ENCODE assay signal across 8 cellular contexts in genomic region chr11:119095066-119095880, GRCh38. TPM values are rescaled to one million over a fixed set of nuclear protein-coding genes. Genes with fewer than 3 reads are reported as not detected.
DNase-seq lines count a peak whose midpoint lies in the region; ATAC-seq, FAIRE-seq and TF ChIP-seq lines count a peak whose summit lies in the region.

No MANE protein-coding gene starts in this region.

- no peak for FAIRE-seq in bronchial epithelial cell (lab: Jason Lieb, UNC)

- peak overlapping the region; percentile 97 for H3K27ac ChIP-seq in WERI-Rb-1
- H3K27ac ChIP-seq in iPS-20b (ENCODE audit: low read length): peak overlapping the region; percentile 88
- H3K27ac ChIP-seq in skeletal muscle tissue (ENCODE audit: low read depth, low read length): peak overlapping the region; percentile 88

- H3K9me3 ChIP-seq in WERI-Rb-1 (ENCODE audit: severe bottlenecking): no peaks in the 10 kb centered on the region
- no peaks in the 10 kb centered on the region for H3K9me3 ChIP-seq in iPS-20b (ENCODE audit: insufficient read depth, low read depth, low read length)
- H3K9me3 ChIP-seq in skeletal muscle tissue (ENCODE audit: control insufficient read depth in 3 of 3, low read length in 3 of 3): no peaks in the 10 kb centered on the region

- DNase-seq in AG08395 (ENCODE audit: low spot score) (peak; percentile 100), NCI-H2196 treated with DMSO at 0.1 percent for 48 hours (lab: John Stamatoyannopoulos, UW; ENCODE audit: unreplicated experiment) (peak; percentile 98), WERI-Rb-1 (peak; percentile 99), bronchial epithelial cell (ENCODE audit: low read depth) (peak; percentile 98)

- H3K4me1 ChIP-seq in iPS-20b (ENCODE audit: insufficient read depth, low read length): peaks cover 7% of the 10 kb centered on the region; the same call in 1 of the 2 replicates
- H3K4me1 ChIP-seq in skeletal muscle tissue (ENCODE audit: control insufficient read depth in 3 of 3, insufficient read depth in 3 of 3, low read length in 3 of 3): peaks cover 25 to 31% (median 27%) of the 10 kb centered on the region in 3 donors

- H3K9ac ChIP-seq in iPS-20b (ENCODE audit: low read depth, low read length): peak overlapping the region; percentile 99
- peak overlapping the region; percentile 83 to 85 (median 84) for H3K9ac ChIP-seq in skeletal muscle tissue (ENCODE audit: low read depth in 1 of 3, low read length in 3 of 3)

- peak; percentile 80 for ATAC-seq in GM18909 (IDR thresholded peaks at IDR 0.05; ENCODE audit: poor library complexity, unreplicated experiment)
- peak; percentile 82 for ATAC-seq in HG03159 (IDR thresholded peaks at IDR 0.05; ENCODE audit: unreplicated experiment)

- peak overlapping the region; percentile 67 for H3K4me3 ChIP-seq in WERI-Rb-1 (ENCODE audit: low read depth, low read length)
- peak overlapping the region; percentile 68 for H3K4me3 ChIP-seq in bronchial epithelial cell (ENCODE audit: low read depth, low read length)
- peak overlapping the region; percentile 83 for H3K4me3 ChIP-seq in iPS-20b (ENCODE audit: low read length)
- H3K4me3 ChIP-seq in skeletal muscle tissue (ENCODE audit: low read length in 3 of 3): peak overlapping the region; percentile 75 to 88 (median 88)

- H3K36me3 ChIP-seq in WERI-Rb-1: peaks cover 60% of the 10 kb centered on the region
- peaks cover 15% of the 10 kb centered on the region for H3K36me3 ChIP-seq in bronchial epithelial cell (ENCODE audit: control insufficient read depth, insufficient read depth, low read length)
- peaks cover 65% of the 10 kb centered on the region for H3K36me3 ChIP-seq in iPS-20b (ENCODE audit: insufficient read depth, low read depth, low read length)
- peaks cover 33 to 41% (median 40%) of the 10 kb centered on the region in 3 donors for H3K36me3 ChIP-seq in skeletal muscle tissue (ENCODE audit: control insufficient read depth in 3 of 3, insufficient read depth in 3 of 3, low read length in 3 of 3)

- no peaks in the 10 kb centered on the region for H3K27me3 ChIP-seq in WERI-Rb-1 (ENCODE audit: insufficient read depth, low read depth, severe bottlenecking)
- H3K27me3 ChIP-seq in bronchial epithelial cell (ENCODE audit: control insufficient read depth, insufficient read depth, low read length): no peaks in the 10 kb centered on the region
- no peaks in the 10 kb centered on the region for H3K27me3 ChIP-seq in iPS-20b (ENCODE audit: insufficient read depth, low read length)
- H3K27me3 ChIP-seq in skeletal muscle tissue (ENCODE audit: control insufficient read depth in 3 of 3, insufficient read depth in 3 of 3, low read length in 3 of 3): no peaks in the 10 kb centered on the region

- TF ChIP-seq CTCF in WERI-Rb-1 (IDR thresholded peaks at IDR 0.05; ENCODE audit: low read depth, low read length) (no peak), bronchial epithelial cell (IDR thresholded peaks at IDR 0.05; ENCODE audit: insufficient read depth, low read length, severe bottlenecking) (no peak)

RNA-seq across cellular contexts. Expression of gene DPAGT1, which starts 6.4 kb away (rescaled TPM):
- total RNA-seq in bronchial epithelial cell (9.5 and 12.1 TPM in 2 replicates), skeletal muscle tissue (8.4 TPM)

RNA-seq across cellular contexts. Expression of gene HMBS, which starts 10.6 kb away (rescaled TPM):
- total RNA-seq in bronchial epithelial cell (6.3 and 10.0 TPM in 2 replicates), skeletal muscle tissue (6.8 TPM)

RNA-seq across cellular contexts. Expression of gene C2CD2L, which starts 11.9 kb away (rescaled TPM):
- total RNA-seq in bronchial epithelial cell: 1.3 and 2.3 TPM in 2 replicates
- 2.1 TPM for total RNA-seq in skeletal muscle tissue

RNA-seq across cellular contexts. Expression of gene HINFP, which starts 26.1 kb away (rescaled TPM):
- 12.4 TPM in 2 replicates for total RNA-seq in bronchial epithelial cell
- 18.3 TPM for total RNA-seq in skeletal muscle tissue

RNA-seq across cellular contexts. Expression of gene VPS11, which starts 27.7 kb away (rescaled TPM):
- total RNA-seq in bronchial epithelial cell (24.5 and 27.0 TPM in 2 replicates), skeletal muscle tissue (21.4 TPM)

Comparison
In these comparisons a context has a peak if more than half of its experiments do, and no peak if none do; other contexts are left out.
1. Peak in every context shown above with its lines: DNase-seq, ATAC-seq, H3K4me3 ChIP-seq and H3K27ac ChIP-seq.